In genomic region chr12:5032821-5033220, GRCh38 we compare ENCODE assay signal across 33 cellular contexts. TPM values are rescaled to one million over a fixed set of nuclear protein-coding genes. Genes with fewer than 3 reads are reported as not detected.
"Had no signal": no experiment of that assay in that cellular context is flagged by ENCODE, and none has a peak within 500 bp of the region (broad histone marks: within the 10 kb centered on the region; RNA-seq: fewer than 3 reads in every experiment).

No MANE protein-coding gene starts in this region.

- FAIRE-seq: astrocyte, TTC549 had no signal

- H3K4me3 ChIP-seq: body of pancreas, breast epithelium had no signal

- H3K36me3 ChIP-seq: brain microvascular endothelial cell, breast epithelium had no signal

- DNase-seq: activated B cell treated with CpG ODN at 0.5 μM for 24 hours; activated CD4-positive, alpha-beta memory T cell treated with anti-CD3 and anti-CD28 coated beads for 36 hours; activated CD4-positive, alpha-beta T cell treated with anti-CD3 and anti-CD28 coated beads for 4 hours; activated CD4-positive, alpha-beta T cell treated with anti-CD3 and anti-CD28 coated beads, Interleukin-2, amount 10 ng/mL, durations not matched to agents 24 days and 14 days; activated CD4-positive, alpha-beta T cell treated with anti-CD3 and anti-CD28 coated beads, Interleukin-2, amount 50 U/mL, for 1 hour; activated CD4-positive, alpha-beta T cell treated with anti-CD3 and anti-CD28 coated beads, Interleukin-2, amount 50 U/mL, for 4 hours; activated CD4-positive, CD25-positive, alpha-beta regulatory T cell treated with anti-CD3 and anti-CD28 coated beads, Interleukin-2, amount 50 U/mL, for 72 hours; activated CD8-positive, alpha-beta memory T cell treated with anti-CD3 and anti-CD28 coated beads, Interleukin-2, amount 50 U/mL, for 4 hours; activated CD8-positive, alpha-beta T cell treated with anti-CD3 and anti-CD28 coated beads for 36 hours; activated gamma-delta T cell; activated naive CD4-positive, alpha-beta T cell treated with anti-CD3 and anti-CD28 coated beads, Interleukin-2, amount 10 ng/mL, durations not matched to agents 7 days and 5 days; activated naive CD4-positive, alpha-beta T cell treated with Interleukin-2 at 50 U/mL for 16 hours; activated naive CD8-positive, alpha-beta T cell treated with anti-CD3 and anti-CD28 coated beads, Interleukin-2, amount 10 ng/mL, durations not matched to agents 7 days and 5 days; activated naive CD8-positive, alpha-beta T cell treated with anti-CD3 and anti-CD28 coated beads, Interleukin-2, amount 50 U/mL, for 24 hours; activated T-cell treated with anti-CD3 and anti-CD28 coated beads for 4 hours; activated T-cell treated with anti-CD3 and anti-CD28 coated beads, Interleukin-2, amount 50 U/mL, for 1 hour; activated T-cell treated with anti-CD3 and anti-CD28 coated beads, Interleukin-2, amount 50 U/mL, for 4 hours; activated T-cell treated with anti-CD3 and anti-CD28 coated beads, Interleukin-2, amount 50 U/mL, for 72 hours; amygdala; anterior cingulate cortex; body of pancreas; brain microvascular endothelial cell; central memory CD4-positive, alpha-beta T cell; T-helper 1 cell; T-helper 2 cell; T-helper 9 cell had no signal

- H3K4me1 ChIP-seq: body of pancreas, breast epithelium had no signal

- H3K9me3 ChIP-seq: body of pancreas, breast epithelium had no signal

- H3K27me3 ChIP-seq: body of pancreas, brain microvascular endothelial cell, breast epithelium had no signal

- H3K27ac ChIP-seq: body of pancreas, brain microvascular endothelial cell, breast epithelium, VCaP had no signal

- ATAC-seq: activated CD8-positive, alpha-beta T cell treated with anti-CD3 and anti-CD28 coated beads for 36 hours; activated naive CD8-positive, alpha-beta T cell treated with anti-CD3 and anti-CD28 coated beads, Interleukin-2, amount 50 U/mL, for 24 hours; activated T-cell treated with anti-CD3 and anti-CD28 coated beads, Interleukin-2, amount 50 U/mL, for 4 hours; activated T-cell treated with anti-CD3 and anti-CD28 coated beads, Interleukin-2, amount 50 U/mL, for 72 hours; activated T-helper 17 cell treated with anti-CD3 and anti-CD28 coated beads, Interleukin-2, amount 50 U/mL, for 72 hours; body of pancreas had no signal

RNA-seq across cellular contexts. Expression of gene KCNA5, which starts 10.9 kb away (rescaled TPM):
- total RNA-seq: activated CD4-positive, alpha-beta memory T cell treated with anti-CD3 and anti-CD28 coated beads for 36 hours; activated CD4-positive, alpha-beta T cell treated with anti-CD3 and anti-CD28 coated beads, Interleukin-2, amount 10 ng/mL, durations not matched to agents 24 days and 14 days; activated CD8-positive, alpha-beta memory T cell treated with anti-CD3 and anti-CD28 coated beads for 36 hours; activated CD8-positive, alpha-beta T cell treated with anti-CD3 and anti-CD28 coated beads for 36 hours; activated naive CD8-positive, alpha-beta T cell treated with anti-CD3 and anti-CD28 coated beads, Interleukin-2, amount 10 ng/mL, durations not matched to agents 7 days and 5 days; activated T-cell treated with anti-CD3 and anti-CD28 coated beads, Interleukin-2, amount 50 U/mL, for 4 hours; activated T-cell treated with anti-CD3 and anti-CD28 coated beads, Interleukin-2, amount 50 U/mL, for 72 hours; activated T-helper 1 cell treated with anti-CD3 and anti-CD28 coated beads, Interleukin-12 subunit alpha, Interleukin-12 subunit beta, Interleukin-2, Interleukin-4 antibody, amounts not matched to agents 30 ng/mL and 10 ng/mL and 1 ng/mL, durations not matched to agents 14 hours and 24 hours and 36 hours; activated T-helper 17 cell treated with anti-CD3 and anti-CD28 coated beads, Interleukin-2, amount 50 U/mL, for 72 hours; astrocyte had no signal
